8 cellular contexts compared by ENCODE assay signal in genomic region chr19:52007805-52008557, GRCh38.
A peak's percentile ranks its signal among the peaks of the same experiment; 100 is the strongest.
DNase-seq lines count a peak whose midpoint lies in the region; FAIRE-seq and TF ChIP-seq lines count a peak whose summit lies in the region.

ZNF615 (minus strand) TSS chr19:52008211; CDS start chr19:52003711, 4,500 bp downstream.

- peak; percentile 46 for FAIRE-seq in urothelium cell line (lab: Jason Lieb, UNC)

- in situ Hi-C loops in astrocyte of the cerebellum (cut with HindIII; ENCODE audit: low sequenced_read_pairs): no loop called here

- H3K4me3 ChIP-seq in HFF-Myc (replicated peaks; ENCODE audit: low read depth, low read length): peak within 1 kb of the TSS; percentile 87
- peak within 1 kb of the TSS; percentile 89 for H3K4me3 ChIP-seq in astrocyte of the cerebellum (ENCODE audit: low read depth, low read length)

- TF ChIP-seq CTCF in HFF-Myc (IDR thresholded peaks at IDR 0.05; ENCODE audit: low read depth, low read length, missing control alignments): no peak
- no peak for TF ChIP-seq CTCF in astrocyte of the cerebellum (IDR thresholded peaks at IDR 0.05; ENCODE audit: low read depth, low read length, missing control alignments)

- DNase-seq in GM04504 (ENCODE audit: low read depth) (peak; percentile 68), HFF-Myc (ENCODE audit: extremely low read depth, low read depth) (peak; percentile 40), NCI-H1436 treated with DMSO at 0.1 percent for 48 hours (lab: John Stamatoyannopoulos, UW) (peak; percentile 55), T-helper 9 cell (peak; percentile 83), astrocyte of the cerebellum (ENCODE audit: low read depth) (peak; percentile 65), hepatic stellate cell (ENCODE audit: low spot score) (peak; percentile 71), putamen (ENCODE audit: low spot score) (peak; percentile 93), urothelium cell line (ENCODE audit: low spot score) (peak; percentile 84)

Comparison
In these comparisons a context has a peak if more than half of its experiments do, and no peak if none do; other contexts are left out.
1. Peak in every context shown above with its lines: DNase-seq and H3K4me3 ChIP-seq.
2. DNase-seq: peak in every context shown above with its lines; median percentile 93 in putamen; 84 in urothelium cell line; 83 in T-helper 9 cell; 71 in hepatic stellate cell; 68 in GM04504; 65 in astrocyte of the cerebellum; 55 in NCI-H1436 treated with DMSO at 0.1 percent for 48 hours; 40 in HFF-Myc.